26 cellular contexts compared by ENCODE assay signal in the genomic region with DNA sequence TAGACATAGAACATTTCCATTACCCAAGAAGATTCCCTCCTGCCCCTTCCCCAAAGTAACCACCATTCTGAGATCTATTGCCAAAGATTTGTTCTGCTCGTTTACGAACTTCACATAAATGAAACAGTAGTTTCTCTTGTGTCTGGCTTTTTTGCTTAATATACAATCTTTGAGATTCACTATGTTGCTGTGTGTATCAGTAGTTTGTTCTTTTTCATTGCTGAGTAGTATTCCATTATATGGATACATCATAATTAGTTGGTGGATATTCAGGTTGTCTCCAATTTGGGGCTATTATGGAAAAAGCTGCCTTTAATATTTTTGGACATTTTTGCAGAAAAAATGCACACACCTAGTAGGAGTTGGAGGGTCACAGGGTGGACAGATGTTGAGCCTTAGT.
"Had no signal": no experiment of that assay in that cellular context is flagged by ENCODE, and none has a peak within 500 bp of the region (broad histone marks: within the 10 kb centered on the region; RNA-seq: fewer than 3 reads in every experiment).

No MANE protein-coding gene starts in this region.

- H3K27me3 ChIP-seq: testis, thyroid gland, tibial nerve, transverse colon, upper lobe of left lung, upper lobe of right lung, uterus, vagina had no signal

- H3K4me1 ChIP-seq: suprapubic skin, testis, thyroid gland, tibial nerve, transverse colon, upper lobe of left lung, upper lobe of right lung, uterus, vagina had no signal

- H3K36me3 ChIP-seq: stomach, suprapubic skin, thoracic aorta, thyroid gland, tibial artery, tibial nerve, transverse colon, upper lobe of left lung, upper lobe of right lung, uterus, vagina had no signal

- H3K27ac ChIP-seq: stomach, suprapubic skin, testis, thoracic aorta, thyroid gland, tibial artery, tibial nerve, transverse colon, upper lobe of left lung, upper lobe of right lung, uterus, vagina had no signal

- H3K9me3 ChIP-seq: stomach, suprapubic skin, testis, thoracic aorta, thyroid gland, tibial artery, tibial nerve, transverse colon, upper lobe of left lung, upper lobe of right lung, uterus, vagina had no signal

- DNase-seq: stimulated activated CD4-positive, alpha-beta T cell treated with anti-CD3 and anti-CD28 coated beads, Interleukin-2, amount 100 ng/mL, for 48 hours; stimulated activated CD4-positive, alpha-beta T cell treated with anti-CD3 and anti-CD28 coated beads, Interleukin-4, amount 100 ng/mL, for 1 hour; stimulated activated CD4-positive, alpha-beta T cell treated with anti-CD3 and anti-CD28 coated beads, Interleukin-4, amount 100 ng/mL, for 24 hours; stimulated activated CD4-positive, alpha-beta T cell treated with anti-CD3 and anti-CD28 coated beads, Interleukin-4, amount 100 ng/mL, for 4 hours; stimulated activated CD8-positive, alpha-beta memory T cell treated with anti-CD3 and anti-CD28 coated beads, Interleukin-4, amount 100 ng/mL, for 48 hours; stimulated activated naive B cell treated with anti-CD40 and anti-IgM and Interleukin-4, amounts not matched to agents 10 μg/mL and 1 μg/mL and 100 μg/mL, for 72 hours; stimulated activated naive CD4-positive, alpha-beta T cell; stimulated activated naive CD4-positive, alpha-beta T cell treated with Interleukin-2 at 50 U/mL for 16 hours; stimulated activated naive CD8-positive, alpha-beta T cell treated with anti-CD3 and anti-CD28 coated beads, Interleukin-15, amount 100 ng/mL, for 72 hours; stimulated activated naive CD8-positive, alpha-beta T cell treated with anti-CD3 and anti-CD28 coated beads, Interleukin-15, Interleukin-2, amounts not matched to agents 100 U/mL and 50 U/mL, for 24 hours; stomach; substantia nigra; testis; thyroid gland; tibial artery; transverse colon; trophoblast cell; upper lobe of left lung; upper lobe of right lung; uterus had no signal

- H3K4me3 ChIP-seq: stomach, suprapubic skin, testis, thoracic aorta, thyroid gland, tibial artery, tibial nerve, transverse colon, upper lobe of left lung, upper lobe of right lung, uterus, vagina had no signal

- ATAC-seq: stimulated activated effector memory CD8-positive, alpha-beta T cell treated with anti-CD3 and anti-CD28 coated beads, Interleukin-12 subunit alpha, Interleukin-12 subunit beta, amount 100 ng/mL, for 72 hours; stimulated activated memory B cell treated with anti-CD40 and anti-IgM and Interleukin-4, amounts not matched to agents 10 μg/mL and 1 μg/mL and 100 μg/mL, for 72 hours; stimulated activated naive B cell treated with anti-CD40 and anti-IgM and Interleukin-4, amounts not matched to agents 10 μg/mL and 1 μg/mL and 100 μg/mL, for 72 hours; stimulated activated naive CD8-positive, alpha-beta T cell treated with anti-CD3 and anti-CD28 coated beads, Interleukin-15, amount 100 ng/mL, for 72 hours; stimulated activated naive CD8-positive, alpha-beta T cell treated with anti-CD3 and anti-CD28 coated beads, Interleukin-15, Interleukin-2, amounts not matched to agents 100 U/mL and 50 U/mL, for 24 hours; upper lobe of right lung had no signal
